In genomic region chr12:101838628-101839323, GRCh38 we compare ENCODE assay signal across 12 cellular contexts. TPM values are rescaled to one million over a fixed set of nuclear protein-coding genes. Genes with fewer than 3 reads are reported as not detected.
DNase-seq lines count a peak whose midpoint lies in the region; ATAC-seq, FAIRE-seq and TF ChIP-seq lines count a peak whose summit lies in the region.
"Had no signal": no experiment of that assay in that cellular context is flagged by ENCODE, and none has a peak within 500 bp of the region (broad histone marks: within the 10 kb centered on the region; RNA-seq: fewer than 3 reads in every experiment).

No MANE protein-coding gene starts in this region.

- DNase-seq in GM12878 (ENCODE audit: low read depth, low spot score) (no peak), Right ventricle myocardium superior (no peak), left cardiac atrium (no peak), cardiac septum (ENCODE audit: low spot score) (no peak), left lobe of liver (ENCODE audit: low spot score) (no peak)
- DNase-seq: esophagus squamous epithelium, islet precursor cell, NCI-H1930, uterus had no signal

- SMC1A ChIA-PET in GM12878 (lab: Charles Lee; ENCODE audit: uncharacterized antibody, unreplicated experiment) = interaction anchor here (0.6 to 7.0 kb wide), 23 partner anchors 12 to 908 kb away, joined by 3 to 93 read pairs (median 5); partner anchors contain the start of gene GNPTAB

- peaks cover 17% of the 10 kb centered on the region for H3K4me1 ChIP-seq in DOHH2 (ENCODE audit: control insufficient read depth, low read length)
- peaks cover 15% of the 10 kb centered on the region for H3K4me1 ChIP-seq in GM12878 (ENCODE audit: control insufficient read depth, insufficient read depth, low read length)
- H3K4me1 ChIP-seq: uterus had no signal

- H2AFZ ChIP-seq in GM12878 (ENCODE audit: control insufficient read depth, low read depth, low read length) = peak overlapping the region; percentile 8; the same call in 1 of the 2 replicates

- H3K9ac ChIP-seq in GM12878 (ENCODE audit: control insufficient read depth, insufficient read depth, low read length) = no peak overlapping the region

- POLR2A ChIA-PET in GM12878 (lab: Charles Lee) = interaction anchor here (0.5 to 3.1 kb wide), 9 partner anchors 8 to 659 kb away, joined by 3 to 14 read pairs (median 5); partner anchors contain the start of gene GNPTAB

- WGBS in GM12878 (ENCODE audit: insufficient coverage, insufficient replicate concordance, low lambda C conversion rate, missing lambda C conversion rate) = 45% methylated on average over 2 of the region's 3 CpGs

- no peaks in the 10 kb centered on the region for H3K9me3 ChIP-seq in DOHH2 (ENCODE audit: control insufficient read depth, insufficient read depth, low read length)
- H3K9me3 ChIP-seq in GM12878 (replicated peaks; ENCODE audit: control insufficient read depth, insufficient read depth, low read length) = no peaks in the 10 kb centered on the region
- H3K9me3 ChIP-seq: esophagus squamous epithelium, uterus had no signal

- TF ChIP-seq CTCF in DOHH2 (IDR thresholded peaks at IDR 0.05; ENCODE audit: low read depth, low read length, poor library complexity, severe bottlenecking) (no peak), GM12878 (IDR thresholded peaks at IDR 0.05 in 2 of 3, conservative IDR thresholded peaks at IDR 0.05 in 1 of 3; ENCODE audit: control insufficient read depth in 2 of 3, extremely low read depth in 1 of 3, insufficient read depth in 1 of 3, low read depth in 3 of 3, low read length in 3 of 3) (no peak)

- TF ChIP-seq POLR2A in GM12878 (IDR thresholded peaks at IDR 0.05; ENCODE audit: low read depth, low read length) = no peak

- H3K79me2 ChIP-seq in DOHH2 (ENCODE audit: control insufficient read depth, low read length) = no peaks in the 10 kb centered on the region
- H3K79me2 ChIP-seq in GM12878 (ENCODE audit: control insufficient read depth, insufficient read depth, low read length) = no peaks in the 10 kb centered on the region

- no peak for TF ChIP-seq RAD21 in GM12878 (IDR thresholded peaks at IDR 0.05; ENCODE audit: insufficient read depth, low read depth, low read length)

- RAD21 ChIA-PET in GM12878 (lab: Charles Lee; ENCODE audit: unreplicated experiment) = interaction anchor here (0.6 to 4.2 kb wide), 14 partner anchors 11 to 424 kb away, joined by 3 to 61 read pairs (median 4); partner anchors contain the start of gene GNPTAB

- H3K36me3 ChIP-seq in DOHH2 (ENCODE audit: control insufficient read depth, low read length) (no peaks in the 10 kb centered on the region), GM12878 (ENCODE audit: control insufficient read depth in 2 of 2, insufficient read depth in 2 of 2, low read length in 1 of 2) (no peaks in the 10 kb centered on the region)
- H3K36me3 ChIP-seq: esophagus squamous epithelium, uterus had no signal

- H3K4me3 ChIP-seq in DOHH2 (ENCODE audit: low read length) (peak overlapping the region; percentile 42), GM12878 (no peak overlapping the region)
- H3K4me3 ChIP-seq: esophagus squamous epithelium, uterus had no signal

- no TSS peak for BruUV-seq in GM12878 (replicated peaks; lab: Mats Ljungman, UMichigan)

- no peak for FAIRE-seq in GM12878 (lab: Jason Lieb, UNC)

- no peaks in the 10 kb centered on the region for H3K27me3 ChIP-seq in DOHH2 (ENCODE audit: control insufficient read depth, low read length)
- H3K27me3 ChIP-seq in GM12878 (replicated peaks in 1 of 2; ENCODE audit: control insufficient read depth in 2 of 2, insufficient read depth in 2 of 2, low read length in 1 of 2) = no peaks in the 10 kb centered on the region
- H3K27me3 ChIP-seq: esophagus squamous epithelium, uterus had no signal

- ATAC-seq in GM19397 (IDR thresholded peaks at IDR 0.05; ENCODE audit: unreplicated experiment) = peak; percentile 74
- ATAC-seq in HG03196 (IDR thresholded peaks at IDR 0.05; ENCODE audit: unreplicated experiment) = peak; percentile 79
- peak; percentile 82 for ATAC-seq in GM12878
- no peak for ATAC-seq in Right ventricle myocardium superior (ENCODE audit: poor library complexity)
- ATAC-seq in left cardiac atrium = no peak
- ATAC-seq in left lobe of liver = no peak

- peaks cover 3% of the 10 kb centered on the region; the same call in 1 of the 2 replicates for H3F3A ChIP-seq in DOHH2 (ENCODE audit: control insufficient read depth, insufficient read depth)

- CTCF ChIA-PET in GM12878 (lab: Yijun Ruan, JAX) = interaction anchor here (0.6 to 10.4 kb wide), 34 partner anchors 11 to 901 kb away, joined by 3 to 179 read pairs (median 4); partner anchors contain the start of genes DRAM1 and GNPTAB

- intact Hi-C loops in GM12878 (cut with micrococcal nuclease; ENCODE audit: unreplicated experiment) (loop anchor here (1.0 kb wide), 2 partner anchors 65 to 424 kb away; no protein-coding TSS in a partner anchor), Right ventricle myocardium superior (cut with DNase I) (loop anchor here (10.0 kb wide), 1 partner anchor 424 kb away; no protein-coding TSS in a partner anchor), left cardiac atrium (cut with DNase I) (no loop called here), cardiac septum (cut with DNase I) (no loop called here)

- peak overlapping the region; percentile 61 for H3K4me2 ChIP-seq in DOHH2 (ENCODE audit: low read length)
- peak overlapping the region; percentile 12 for H3K4me2 ChIP-seq in GM12878 (ENCODE audit: control insufficient read depth, insufficient read depth)

- H3K9me2 ChIP-seq in DOHH2 (replicated peaks; ENCODE audit: control insufficient read depth, low read length) = no peaks in the 10 kb centered on the region

- in situ Hi-C loops in GM12878 (cut with MboI) = loop anchor here (5.0 to 10.0 kb wide), 2 partner anchors 64 to 421 kb away; no protein-coding TSS in a partner anchor

- H4K20me1 ChIP-seq in DOHH2 (ENCODE audit: control insufficient read depth, insufficient read depth, low read depth, low read length) (no peaks in the 10 kb centered on the region), GM12878 (ENCODE audit: control insufficient read depth, insufficient read depth) (no peaks in the 10 kb centered on the region)

- H3K27ac ChIP-seq in DOHH2 (ENCODE audit: low read depth, low read length) = peak overlapping the region; percentile 30
- H3K27ac ChIP-seq in GM12878 (ENCODE audit: control insufficient read depth, insufficient read depth) = peak overlapping the region; percentile 54
- H3K27ac ChIP-seq: esophagus squamous epithelium, uterus had no signal

- no peak for TF ChIP-seq EP300 in GM12878 (IDR thresholded peaks at IDR 0.05; ENCODE audit: borderline replicate concordance in 1 of 2, control insufficient read depth in 1 of 2, low read depth in 2 of 2, low read length in 2 of 2)

TF ChIP-seq in GM12878, 131 proteins besides CTCF, POLR2A, EP300 and RAD21 (continues in another document):
- TF ChIP-seq RUNX3 (IDR thresholded peaks at IDR 0.05; ENCODE audit: low read length) (peak; percentile 87), IKZF1 (conservative IDR thresholded peaks at IDR 0.05) (0 out of 2 replicates have a peak, but pooled peaks have one; percentile 21), RELA (IDR thresholded peaks at IDR 0.05; ENCODE audit: borderline replicate concordance, partially characterized antibody) (no peak)

RNA-seq across cellular contexts. Expression of gene GNPTAB, which starts 8.0 kb away (rescaled TPM):
- 233 and 257 TPM in 2 replicates for total RNA-seq in GM12878 (2013; cell fraction: nucleolus; rRNA removed)
- 32.0 and 33.6 TPM in 2 replicates for total RNA-seq in GM12878 (2014; rRNA removed)
- 36.8 and 38.9 TPM in 2 replicates for total RNA-seq in GM12878 (2014; rRNA removed; fragmentation: Illumina TruSeq; extraction: Trizol)
- total RNA-seq in GM12878 (2021) = 31.3 and 36.0 TPM in 2 replicates
- polyA plus RNA-seq in GM12878 (2011; ENCODE audit: low read depth) = 15.3 TPM
- 37.4 and 52.1 TPM in 2 replicates for polyA plus RNA-seq in GM12878 (2011; rRNA removed)
- polyA plus RNA-seq in GM12878 (2011; cell fraction: cytosol; rRNA removed) = 20.2 and 21.0 TPM in 2 replicates
- 19.2 and 25.4 TPM in 2 replicates for polyA plus RNA-seq in GM12878 (2011; cell fraction: nucleus; rRNA removed)
- polyA plus RNA-seq in GM12878 (2012) = 18.9 and 21.7 TPM in 2 replicates
- 36.8 and 43.9 TPM in 2 replicates for polyA plus RNA-seq in GM12878 (2014; fragmentation: Illumina TruSeq; extraction: Trizol)
- polyA plus RNA-seq in GM12878 (2014; fragmentation: Nextera tagmentation; extraction: Ambion mirVana) = 10 to 100 TPM in 1 of 2 experiments, 1 to 10 TPM in 1; 9.8 to 10.5 TPM
- polyA plus RNA-seq in GM12878 (2014; rRNA removed) = 21.5 and 24.9 TPM in 2 replicates
- polyA plus RNA-seq in GM12878 (2016; fragmentation: Nextera tagmentation; extraction: Ambion mirVana) = 10 to 100 TPM; 34.5 to 38.0 TPM
- 60.5 and 80.5 TPM in 2 replicates for polyA minus RNA-seq in GM12878 (2011; rRNA and poly(A)+ RNA removed)
- 14.0 and 15.3 TPM in 2 replicates for polyA minus RNA-seq in GM12878 (2011; cell fraction: cytosol; rRNA and poly(A)+ RNA removed)
- 24.1 and 46.2 TPM in 2 replicates for polyA minus RNA-seq in GM12878 (2011; cell fraction: nucleus; rRNA and poly(A)+ RNA removed)
- total RNA-seq in Right ventricle myocardium superior = 52.9 TPM
- 10 to 100 TPM; 41.1 to 45.1 TPM for total RNA-seq in left cardiac atrium
- 47.9 TPM for total RNA-seq in cardiac septum
- 10.9 TPM for total RNA-seq in left lobe of liver

RNA-seq across cellular contexts. Expression of gene DRAM1, which starts 38.6 kb away (rescaled TPM):
- total RNA-seq in GM12878 (2013; cell fraction: nucleolus; rRNA removed) = 283 and 300 TPM in 2 replicates
- 34.0 and 41.1 TPM in 2 replicates for total RNA-seq in GM12878 (2014; rRNA removed)
- total RNA-seq in GM12878 (2014; rRNA removed; fragmentation: Illumina TruSeq; extraction: Trizol) = 35.2 and 39.4 TPM in 2 replicates
- 38.7 and 41.6 TPM in 2 replicates for total RNA-seq in GM12878 (2021)
- polyA plus RNA-seq in GM12878 (2011; ENCODE audit: low read depth) = 17.1 TPM
- 58.7 and 67.3 TPM in 2 replicates for polyA plus RNA-seq in GM12878 (2011; rRNA removed)
- polyA plus RNA-seq in GM12878 (2011; cell fraction: cytosol; rRNA removed) = 25.7 and 35.5 TPM in 2 replicates
- polyA plus RNA-seq in GM12878 (2011; cell fraction: nucleus; rRNA removed) = 22.0 and 23.4 TPM in 2 replicates
- 32.6 and 42.2 TPM in 2 replicates for polyA plus RNA-seq in GM12878 (2012)
- 32.9 and 57.7 TPM in 2 replicates for polyA plus RNA-seq in GM12878 (2014; fragmentation: Illumina TruSeq; extraction: Trizol)
- polyA plus RNA-seq in GM12878 (2014; fragmentation: Nextera tagmentation; extraction: Ambion mirVana) = 10 to 100 TPM; 22.4 to 34.8 TPM
- polyA plus RNA-seq in GM12878 (2014; rRNA removed) = 45.9 and 47.2 TPM in 2 replicates
- 10 to 100 TPM; 89.1 to 91.5 TPM for polyA plus RNA-seq in GM12878 (2016; fragmentation: Nextera tagmentation; extraction: Ambion mirVana)
- 76.8 and 90.8 TPM in 2 replicates for polyA minus RNA-seq in GM12878 (2011; rRNA and poly(A)+ RNA removed)
- polyA minus RNA-seq in GM12878 (2011; cell fraction: cytosol; rRNA and poly(A)+ RNA removed) = 12.6 and 17.9 TPM in 2 replicates
- 56.1 and 123 TPM in 2 replicates for polyA minus RNA-seq in GM12878 (2011; cell fraction: nucleus; rRNA and poly(A)+ RNA removed)
- total RNA-seq in Right ventricle myocardium superior = 5.0 TPM
- 10 to 100 TPM in 1 of 2 donors, 1 to 10 TPM in 1; 9.4 to 14.2 TPM for total RNA-seq in left cardiac atrium
- 5.4 TPM for total RNA-seq in cardiac septum
- total RNA-seq in left lobe of liver = 2.5 TPM

Comparison
In these comparisons a context has a peak if more than half of its experiments do, and no peak if none do; other contexts are left out.
1. intact Hi-C loops: an anchor here in GM12878 (1.0 kb wide) and Right ventricle myocardium superior (10.0 kb wide); none called in left cardiac atrium and cardiac septum.
2. ATAC-seq: peak in GM19397 (single experiment), HG03196 (single experiment) and GM12878 (single experiment); none in Right ventricle myocardium superior (single experiment), left cardiac atrium (0 of 2) and left lobe of liver (single experiment).